ENCODE assay signal across 8 cellular contexts in the genomic region with DNA sequence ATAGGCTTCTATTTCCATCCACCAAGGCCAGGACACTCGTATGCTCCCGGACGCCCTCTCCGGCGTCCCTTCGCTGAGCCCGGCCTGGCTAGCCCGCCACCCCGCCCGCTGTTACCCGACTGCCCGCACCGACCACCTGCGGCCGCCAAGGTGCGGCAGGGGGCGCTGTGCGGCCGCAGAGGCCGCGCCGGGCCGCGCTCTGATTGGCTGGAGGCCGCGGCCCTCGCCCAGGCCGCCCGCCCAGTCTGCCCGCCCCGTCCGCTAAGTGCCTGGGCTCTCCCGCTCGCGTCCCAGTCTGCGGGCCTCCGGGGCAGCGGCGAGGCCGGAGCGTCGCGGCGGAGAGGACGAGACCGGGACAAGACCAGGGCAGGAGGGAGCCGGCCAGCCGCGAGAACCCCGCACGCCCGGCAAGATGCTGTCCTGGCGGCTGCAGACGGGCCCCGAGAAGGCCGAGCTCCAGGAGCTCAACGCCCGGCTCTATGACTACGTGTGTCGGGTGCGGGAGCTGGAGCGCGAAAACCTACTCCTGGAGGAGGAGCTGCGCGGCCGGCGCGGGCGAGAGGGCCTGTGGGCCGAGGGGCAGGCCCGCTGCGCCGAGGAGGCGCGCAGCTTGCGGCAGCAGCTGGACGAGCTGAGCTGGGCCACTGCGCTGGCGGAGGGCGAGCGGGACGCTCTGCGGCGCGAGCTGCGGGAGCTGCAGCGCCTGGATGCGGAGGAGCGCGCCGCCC. TPM values are rescaled to one million over a fixed set of nuclear protein-coding genes. Genes with fewer than 3 reads are reported as not detected.
DNase-seq lines count a peak whose midpoint lies in the region; ATAC-seq, FAIRE-seq and TF ChIP-seq lines count a peak whose summit lies in the region.

A gene with protein sequence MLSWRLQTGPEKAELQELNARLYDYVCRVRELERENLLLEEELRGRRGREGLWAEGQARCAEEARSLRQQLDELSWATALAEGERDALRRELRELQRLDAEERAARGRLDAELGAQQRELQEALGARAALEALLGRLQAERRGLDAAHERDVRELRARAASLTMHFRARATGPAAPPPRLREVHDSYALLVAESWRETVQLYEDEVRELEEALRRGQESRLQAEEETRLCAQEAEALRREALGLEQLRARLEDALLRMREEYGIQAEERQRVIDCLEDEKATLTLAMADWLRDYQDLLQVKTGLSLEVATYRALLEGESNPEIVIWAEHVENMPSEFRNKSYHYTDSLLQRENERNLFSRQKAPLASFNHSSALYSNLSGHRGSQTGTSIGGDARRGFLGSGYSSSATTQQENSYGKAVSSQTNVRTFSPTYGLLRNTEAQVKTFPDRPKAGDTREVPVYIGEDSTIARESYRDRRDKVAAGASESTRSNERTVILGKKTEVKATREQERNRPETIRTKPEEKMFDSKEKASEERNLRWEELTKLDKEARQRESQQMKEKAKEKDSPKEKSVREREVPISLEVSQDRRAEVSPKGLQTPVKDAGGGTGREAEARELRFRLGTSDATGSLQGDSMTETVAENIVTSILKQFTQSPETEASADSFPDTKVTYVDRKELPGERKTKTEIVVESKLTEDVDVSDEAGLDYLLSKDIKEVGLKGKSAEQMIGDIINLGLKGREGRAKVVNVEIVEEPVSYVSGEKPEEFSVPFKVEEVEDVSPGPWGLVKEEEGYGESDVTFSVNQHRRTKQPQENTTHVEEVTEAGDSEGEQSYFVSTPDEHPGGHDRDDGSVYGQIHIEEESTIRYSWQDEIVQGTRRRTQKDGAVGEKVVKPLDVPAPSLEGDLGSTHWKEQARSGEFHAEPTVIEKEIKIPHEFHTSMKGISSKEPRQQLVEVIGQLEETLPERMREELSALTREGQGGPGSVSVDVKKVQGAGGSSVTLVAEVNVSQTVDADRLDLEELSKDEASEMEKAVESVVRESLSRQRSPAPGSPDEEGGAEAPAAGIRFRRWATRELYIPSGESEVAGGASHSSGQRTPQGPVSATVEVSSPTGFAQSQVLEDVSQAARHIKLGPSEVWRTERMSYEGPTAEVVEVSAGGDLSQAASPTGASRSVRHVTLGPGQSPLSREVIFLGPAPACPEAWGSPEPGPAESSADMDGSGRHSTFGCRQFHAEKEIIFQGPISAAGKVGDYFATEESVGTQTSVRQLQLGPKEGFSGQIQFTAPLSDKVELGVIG (N-terminal part only) (plus strand): TSS at position 293 of the 728 bp plus-strand sequence. CDS start 120 bp downstream, at position 413.

- intact Hi-C loops in kidney (cut with DNase I): loop anchor here (5.0 kb wide), 1 partner anchor 107 kb away; no protein-coding TSS in a partner anchor

- H3K27ac Mint-ChIP-seq in IgD-negative memory B cell: no peak within 1 kb of the TSS

- TF ChIP-seq CTCF in kidney (IDR thresholded peaks at IDR 0.05; ENCODE audit: borderline replicate concordance, extremely low read depth, insufficient read depth): peak; percentile 85

- H3K27ac ChIP-seq in SJCRH30 (peak within 1 kb of the TSS; percentile 82), kidney (ENCODE audit: low read depth in 2 of 2, low read length in 2 of 2) (no peak within 1 kb of the TSS), small intestine (ENCODE audit: low read depth in 1 of 2, low read length in 1 of 2) (peak within 1 kb of the TSS; percentile 42 to 65)

- H3K9me3 ChIP-seq in SJCRH30 (replicated peaks) (no peaks in the 10 kb centered on the region), kidney (ENCODE audit: control insufficient read depth in 1 of 2, low read length in 2 of 2) (no peaks in the 10 kb centered on the region), small intestine (ENCODE audit: control insufficient read depth, low read depth) (no peaks in the 10 kb centered on the region)

- ATAC-seq in GM21717 (IDR thresholded peaks at IDR 0.05; ENCODE audit: unreplicated experiment): peak; percentile 63
- no peak for ATAC-seq in HG03469 (IDR thresholded peaks at IDR 0.05; ENCODE audit: unreplicated experiment)

- no peak for FAIRE-seq in kidney (lab: Jason Lieb, UNC)
- no peak for FAIRE-seq in small intestine (lab: Jason Lieb, UNC)

- H3K4me3 ChIP-seq in SJCRH30 (peak within 1 kb of the TSS; percentile 68), kidney (ENCODE audit: low read length in 2 of 2) (peak within 1 kb of the TSS; percentile 23 to 55), small intestine (ENCODE audit: low read depth in 1 of 2, low read length in 2 of 2) (peak within 1 kb of the TSS; percentile 32 to 58)

- H3K27me3 Mint-ChIP-seq in IgD-negative memory B cell: peaks cover 41% of the 10 kb centered on the region

- peaks cover 3 to 16% (median 5%) of the 10 kb centered on the region in 3 donors for H3K4me1 Mint-ChIP-seq in IgD-negative memory B cell

- peaks cover 0 to 2% (median 0%) of the 10 kb centered on the region in 3 donors for H3K9me3 Mint-ChIP-seq in IgD-negative memory B cell

- H3K27me3 ChIP-seq in SJCRH30 (no peaks in the 10 kb centered on the region), small intestine (ENCODE audit: control insufficient read depth in 2 of 2, insufficient read depth in 2 of 2, low read length in 2 of 2) (no peaks in the 10 kb centered on the region)

- peak within 1 kb of the TSS in 3 of 4 donors; percentile 58 to 88 (median 65) for H3K4me3 Mint-ChIP-seq in IgD-negative memory B cell

- H3K36me3 ChIP-seq in SJCRH30: no peaks in the 10 kb centered on the region
- H3K36me3 ChIP-seq in kidney (ENCODE audit: control insufficient read depth in 1 of 2, insufficient read depth in 2 of 2, low read length in 2 of 2): no peaks in the 10 kb centered on the region
- H3K36me3 ChIP-seq in small intestine (ENCODE audit: control insufficient read depth in 2 of 2, insufficient read depth in 2 of 2, low read length in 2 of 2): no peaks in the 10 kb centered on the region

- no peaks in the 10 kb centered on the region for H3K36me3 Mint-ChIP-seq in IgD-negative memory B cell

- no peak within 1 kb of the TSS for H3K9ac ChIP-seq in kidney (ENCODE audit: low read length in 2 of 2)

- H3K4me1 ChIP-seq in SJCRH30 (peaks cover 28% of the 10 kb centered on the region), kidney (ENCODE audit: control insufficient read depth in 1 of 2, insufficient read depth in 1 of 2, low read depth in 1 of 2, low read length in 2 of 2) (peaks cover 0 to 4% of the 10 kb centered on the region in 2 donors), small intestine (ENCODE audit: control insufficient read depth in 2 of 2, insufficient read depth in 1 of 2, low read depth in 1 of 2, low read length in 1 of 2) (no peaks in the 10 kb centered on the region)

- DNase-seq in GM04504 (ENCODE audit: low read depth) (peak; percentile 50), SJCRH30 (peak; percentile 90 to 94), cerebellum (ENCODE audit: low spot score) (peak; percentile 49), kidney (peak; percentile 87), small intestine (peak; percentile 82)

- 1 to 2% (median 1%) methylated on average over 65 to 91 of the region's 91 CpGs for WGBS in small intestine, 3 donors

RNA-seq across cellular contexts. Expression of the gene that starts here (rescaled TPM):
- polyA plus RNA-seq in IgD-negative memory B cell (not detected), kidney (ENCODE audit: insufficient read depth, low read depth, low replicate concordance) (4.5 TPM), small intestine (10 to 100 TPM in 1 of 3 donors, 1 to 10 TPM in 2; 2.9 to 18.1 (median 3.5) TPM)
- 22.8 and 23.7 TPM in 2 replicates for total RNA-seq in SJCRH30 (2014; rRNA removed; shearing (Covaris generic))
- total RNA-seq in cerebellum (11.9 TPM), kidney (23.2 TPM)

Comparison
In these comparisons a context has a peak if more than half of its experiments do, and no peak if none do; other contexts are left out.
1. H3K27ac ChIP-seq: peak in SJCRH30 (single experiment) and small intestine (2 of 2); none in kidney (0 of 2).
2. Peak in every context shown above with its lines, with median percentiles within 50 percentile points of each other: DNase-seq and H3K4me3 ChIP-seq.